Comparison of ENCODE assay signal across 8 cellular contexts in genomic region chr20:45407783-45408645, GRCh38. TPM values are rescaled to one million over a fixed set of nuclear protein-coding genes. Genes with fewer than 3 reads are reported as not detected.
DNase-seq lines count a peak whose midpoint lies in the region; ATAC-seq and TF ChIP-seq lines count a peak whose summit lies in the region.

Gene DBNDD2, plus strand, starts transcription at chr20:45408289. Its CDS starts 179 bp downstream, at chr20:45408468.

- peaks cover 21% of the 10 kb centered on the region for H3K27me3 Mint-ChIP-seq in T-helper 2 cell treated with Interferon-gamma antibody and Interleukin-4, amounts not matched to agents 5 μg/mL and 100 μg/mL, for 36 hours (ENCODE audit: low read depth)

- H3K27ac ChIP-seq in BLaER1, result no peak within 1 kb of the TSS

- H3K9me3 ChIP-seq in BLaER1 (0 out of 2 replicates have a peak, but pooled peaks cover 2% of the 10 kb centered on the region), mucosa of stomach (ENCODE audit: control insufficient read depth, low read length) (no peaks in the 10 kb centered on the region)

- no peak for TF ChIP-seq CTCF in epithelial cell of proximal tubule (conservative IDR thresholded peaks at IDR 0.05; ENCODE audit: low read depth, low read length)

- no peak for DNase-seq in T-helper 2 cell treated with Interferon-gamma antibody and Interleukin-4, amounts not matched to agents 5 μg/mL and 100 μg/mL, for 36 hours (ENCODE audit: low spot score)
- DNase-seq in epithelial cell of proximal tubule (ENCODE audit: low read depth), result no peak
- no peak for DNase-seq in ureter (ENCODE audit: low spot score)
- DNase-seq in SIG-M5 treated with dmso at 0.1 percent for 504 hours (lab: John Stamatoyannopoulos, UW; ENCODE audit: unreplicated experiment), result no peak
- no peak for DNase-seq in NCI-H446 (lab: John Stamatoyannopoulos, UW)

- peak within 1 kb of the TSS; percentile 81 for H3K4me3 Mint-ChIP-seq in T-helper 2 cell treated with Interferon-gamma antibody and Interleukin-4, amounts not matched to agents 5 μg/mL and 100 μg/mL, for 36 hours

- peaks cover 14% of the 10 kb centered on the region; the same call in 1 of the 2 replicates for H4K20me1 ChIP-seq in BLaER1

- H3K9me3 Mint-ChIP-seq in T-helper 2 cell treated with Interferon-gamma antibody and Interleukin-4, amounts not matched to agents 5 μg/mL and 100 μg/mL, for 36 hours, result no peaks in the 10 kb centered on the region

- ATAC-seq in HG03520 (IDR thresholded peaks at IDR 0.05; ENCODE audit: unreplicated experiment), result no peak

- 0 out of 2 replicates have a peak within 1 kb of the TSS, but pooled peaks have one; percentile 71 for H3K4me3 ChIP-seq in BLaER1
- peak within 1 kb of the TSS; percentile 86 for H3K4me3 ChIP-seq in epithelial cell of proximal tubule (ENCODE audit: low read depth, low read length)
- H3K4me3 ChIP-seq in mucosa of stomach (ENCODE audit: low read length), result peak within 1 kb of the TSS; percentile 80

- peaks cover 18% of the 10 kb centered on the region for H3K4me1 Mint-ChIP-seq in T-helper 2 cell treated with Interferon-gamma antibody and Interleukin-4, amounts not matched to agents 5 μg/mL and 100 μg/mL, for 36 hours (ENCODE audit: low read depth)

- peak within 1 kb of the TSS; percentile 98 for H3K4me2 ChIP-seq in BLaER1

- H3K36me3 ChIP-seq in BLaER1, result no peaks in the 10 kb centered on the region
- peaks cover 4% of the 10 kb centered on the region for H3K36me3 ChIP-seq in mucosa of stomach (ENCODE audit: control insufficient read depth, insufficient read depth, low read length)

- H3K36me3 Mint-ChIP-seq in T-helper 2 cell treated with Interferon-gamma antibody and Interleukin-4, amounts not matched to agents 5 μg/mL and 100 μg/mL, for 36 hours (ENCODE audit: low read depth), result peaks cover 2% of the 10 kb centered on the region

- no peak within 1 kb of the TSS for H3K27ac Mint-ChIP-seq in T-helper 2 cell treated with Interferon-gamma antibody and Interleukin-4, amounts not matched to agents 5 μg/mL and 100 μg/mL, for 36 hours

- H3K4me1 ChIP-seq in BLaER1, result peaks cover 23% of the 10 kb centered on the region
- H3K4me1 ChIP-seq in mucosa of stomach (ENCODE audit: control insufficient read depth, insufficient read depth, low read length), result peaks cover 8% of the 10 kb centered on the region

- H3K27me3 ChIP-seq in BLaER1, result peaks cover 55% of the 10 kb centered on the region
- no peaks in the 10 kb centered on the region for H3K27me3 ChIP-seq in mucosa of stomach (ENCODE audit: control insufficient read depth, insufficient read depth, low read length)

- H3K9ac ChIP-seq in BLaER1 (no peak within 1 kb of the TSS), mucosa of stomach (ENCODE audit: low read length) (peak within 1 kb of the TSS; percentile 99)

RNA-seq across cellular contexts. Expression of gene DBNDD2, which starts in this region (rescaled TPM):
- total RNA-seq in epithelial cell of proximal tubule (49.6 and 55.2 TPM in 2 replicates), ureter (63.0 TPM)
